8 cellular contexts compared by ENCODE assay signal in genomic region chr1:40860706-40861226, GRCh38.
DNase-seq lines count a peak whose midpoint lies in the region; ATAC-seq lines count a peak whose summit lies in the region.

No MANE protein-coding gene starts in this region.

- H3K9me3 ChIP-seq in effector memory CD4-positive, alpha-beta T cell (ENCODE audit: control insufficient read depth, low read length), result no peaks in the 10 kb centered on the region
- H3K9me3 ChIP-seq in muscle layer of colon (ENCODE audit: low read length), result no peaks in the 10 kb centered on the region

- peaks cover 17% of the 10 kb centered on the region for H3K27me3 Mint-ChIP-seq in stimulated activated naive CD8-positive, alpha-beta T cell treated with anti-CD3 and anti-CD28 coated beads, Interleukin-15, Interleukin-2, amounts not matched to agents 100 ng/mL and 50 ng/mL, for 24 hours

- H3K27ac Mint-ChIP-seq in stimulated activated naive CD8-positive, alpha-beta T cell treated with anti-CD3 and anti-CD28 coated beads, Interleukin-15, Interleukin-2, amounts not matched to agents 100 ng/mL and 50 ng/mL, for 24 hours, result peak overlapping the region; percentile 77

- H3K4me3 ChIP-seq in effector memory CD4-positive, alpha-beta T cell (ENCODE audit: insufficient read depth, low read depth, low read length, poor library complexity, severe bottlenecking), result peak overlapping the region; percentile 32
- peak overlapping the region; percentile 64 to 77 for H3K4me3 ChIP-seq in muscle layer of colon (ENCODE audit: low read depth in 1 of 2, low read length in 2 of 2)

- DNase-seq in stimulated activated naive CD8-positive, alpha-beta T cell treated with anti-CD3 and anti-CD28 coated beads, Interleukin-15, Interleukin-2, amounts not matched to agents 100 U/mL and 50 U/mL, for 24 hours, result no peak
- no peak for DNase-seq in effector memory CD4-positive, alpha-beta T cell
- no peak for DNase-seq in HCEC 1CT
- DNase-seq in islet precursor cell, result no peak

- peaks cover 16% of the 10 kb centered on the region for H3K4me1 Mint-ChIP-seq in stimulated activated naive CD8-positive, alpha-beta T cell treated with anti-CD3 and anti-CD28 coated beads, Interleukin-15, Interleukin-2, amounts not matched to agents 100 ng/mL and 50 ng/mL, for 24 hours (ENCODE audit: low read depth)

- no peaks in the 10 kb centered on the region for H3K36me3 ChIP-seq in effector memory CD4-positive, alpha-beta T cell (ENCODE audit: control insufficient read depth, insufficient read depth, low read length)
- no peaks in the 10 kb centered on the region for H3K36me3 ChIP-seq in muscle layer of colon (ENCODE audit: insufficient read depth, low read length)

- peaks cover 13% of the 10 kb centered on the region for H3K4me1 ChIP-seq in effector memory CD4-positive, alpha-beta T cell (ENCODE audit: control insufficient read depth, insufficient read depth, low read length, poor library complexity, severe bottlenecking)
- peaks cover 25% of the 10 kb centered on the region for H3K4me1 ChIP-seq in muscle layer of colon (ENCODE audit: insufficient read depth, low read length)

- peak overlapping the region; percentile 63 for H3K9ac ChIP-seq in muscle layer of colon (ENCODE audit: low read length)

- H3K27me3 ChIP-seq in effector memory CD4-positive, alpha-beta T cell (replicated peaks; ENCODE audit: control insufficient read depth, insufficient read depth, low read length, poor library complexity, severe bottlenecking), result no peaks in the 10 kb centered on the region
- H3K27me3 ChIP-seq in muscle layer of colon (ENCODE audit: control insufficient read depth in 1 of 2, insufficient read depth in 2 of 2, low read length in 2 of 2), result no peaks in the 10 kb centered on the region

- H3K36me3 Mint-ChIP-seq in stimulated activated naive CD8-positive, alpha-beta T cell treated with anti-CD3 and anti-CD28 coated beads, Interleukin-15, Interleukin-2, amounts not matched to agents 100 ng/mL and 50 ng/mL, for 24 hours (ENCODE audit: low read depth), result no peaks in the 10 kb centered on the region

- H3K4me3 Mint-ChIP-seq in stimulated activated naive CD8-positive, alpha-beta T cell treated with anti-CD3 and anti-CD28 coated beads, Interleukin-15, Interleukin-2, amounts not matched to agents 100 ng/mL and 50 ng/mL, for 24 hours, result peak overlapping the region; percentile 78

- ATAC-seq in stimulated activated naive CD8-positive, alpha-beta T cell treated with anti-CD3 and anti-CD28 coated beads, Interleukin-15, Interleukin-2, amounts not matched to agents 100 U/mL and 50 U/mL, for 24 hours, result no peak
- no peak for ATAC-seq in HG03520 (IDR thresholded peaks at IDR 0.05; ENCODE audit: unreplicated experiment)
- ATAC-seq in activated CD4-positive, CD25-positive, alpha-beta regulatory T cell treated with anti-CD3 and anti-CD28 coated beads, Interleukin-2, amount 50 U/mL, for 24 hours, result no peak

- no peaks in the 10 kb centered on the region for H3K9me3 Mint-ChIP-seq in stimulated activated naive CD8-positive, alpha-beta T cell treated with anti-CD3 and anti-CD28 coated beads, Interleukin-15, Interleukin-2, amounts not matched to agents 100 ng/mL and 50 ng/mL, for 24 hours

- H3K27ac ChIP-seq in effector memory CD4-positive, alpha-beta T cell (ENCODE audit: insufficient read depth, low read length, poor library complexity, severe bottlenecking), result no peak overlapping the region
- H3K27ac ChIP-seq in muscle layer of colon (ENCODE audit: low read depth, low read length), result peak overlapping the region; percentile 80
